12 cellular contexts compared by ENCODE assay signal in genomic region chr14:101544550-101544949, GRCh38. TPM values are rescaled to one million over a fixed set of nuclear protein-coding genes. Genes with fewer than 3 reads are reported as not detected.
"Had no signal": no experiment of that assay in that cellular context is flagged by ENCODE, and none has a peak within 500 bp of the region (broad histone marks: within the 10 kb centered on the region; RNA-seq: fewer than 3 reads in every experiment).

No MANE protein-coding gene starts in this region.

- H3K4me3 Mint-ChIP-seq: GM23338, HFFc6 had no signal

- DNase-seq: GM23248, GOT3, H7, H9, HCEC 1CT, HFFc6 had no signal

- H3K9ac ChIP-seq: GM23248 had no signal

- ATAC-seq: GM23338, HCT116 had no signal

- H3K27ac Mint-ChIP-seq: GM23338, H9, HFFc6 had no signal

- H3K9me3 ChIP-seq: HAP-1 had no signal

- FAIRE-seq: H1, H54 had no signal

- H3K4me2 ChIP-seq: GM23338 had no signal

- H3K4me1 ChIP-seq: HAP-1 had no signal

- H2AFZ ChIP-seq: GM23248, GM23338 had no signal

- H3K4me3 ChIP-seq: GM23248, GM23338, HAP-1 had no signal

- H3K36me3 ChIP-seq: HAP-1 had no signal

- H3K27ac ChIP-seq: GM23248 had no signal

RNA-seq across cellular contexts. Expression of gene DIO3, which starts 16.7 kb away (rescaled TPM):
- total RNA-seq: GM23248, H4, H9, HFFc6 had no signal
- polyA plus RNA-seq: GM23248 had no signal
